8 cellular contexts compared by ENCODE assay signal in the genomic region with DNA sequence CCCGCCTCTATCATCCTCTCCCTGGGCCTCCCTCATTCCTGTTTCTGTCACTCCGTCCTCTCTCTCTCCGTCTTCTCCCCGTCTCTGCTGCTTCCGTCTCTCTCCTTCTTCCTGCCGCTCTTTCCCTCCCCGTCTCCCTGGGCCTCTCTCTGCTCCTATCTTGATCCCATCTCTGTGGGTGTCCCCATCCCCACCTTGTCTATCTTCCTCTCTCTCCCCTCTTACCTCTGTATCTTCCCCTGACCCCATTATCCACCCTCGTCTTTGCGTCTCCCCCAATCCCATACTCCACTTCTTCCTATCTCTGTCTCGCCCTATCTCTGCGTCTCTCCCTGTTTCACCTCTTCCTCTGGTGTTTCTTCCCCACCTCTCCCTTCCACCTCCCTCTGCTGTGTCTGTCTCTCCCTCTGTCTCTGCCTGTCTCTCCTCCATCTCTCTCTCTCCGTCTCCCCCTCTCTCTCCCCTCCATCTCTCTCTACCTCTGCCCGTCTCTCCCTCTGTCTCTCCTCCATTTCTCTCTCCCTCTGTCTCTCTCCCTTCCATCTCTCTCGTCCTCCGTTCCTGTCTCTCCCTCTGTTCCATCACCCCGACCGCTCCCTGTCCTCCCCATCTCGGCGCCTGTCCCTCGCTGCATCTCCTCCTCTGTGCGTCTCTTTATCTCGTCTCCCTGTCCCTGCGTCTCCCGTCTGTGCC. TPM values are rescaled to one million over a fixed set of nuclear protein-coding genes. Genes with fewer than 3 reads are reported as not detected.
A peak's percentile ranks its signal among the peaks of the same experiment; 100 is the strongest.
DNase-seq lines count a peak whose midpoint lies in the region; ATAC-seq and TF ChIP-seq lines count a peak whose summit lies in the region.

No MANE protein-coding gene starts in this region.

- peaks cover 40% of the 10 kb centered on the region for H3K4me1 ChIP-seq in iPS-18a (ENCODE audit: control insufficient read depth, low read depth, low read length)
- H3K4me1 ChIP-seq in thymus (ENCODE audit: control insufficient read depth, insufficient read depth, low read length): peaks cover 6% of the 10 kb centered on the region

- no peak for TF ChIP-seq CTCF in activated CD8-positive, alpha-beta T cell treated with anti-CD3 and anti-CD28 coated beads for 36 hours (IDR thresholded peaks at IDR 0.05)

- intact Hi-C loops in activated CD8-positive, alpha-beta T cell treated with anti-CD3 and anti-CD28 coated beads for 36 hours (cut with micrococcal nuclease): no loop called here

- H3K9ac ChIP-seq in iPS-18a (ENCODE audit: low read length): peak overlapping the region; percentile 42

- POLR2A ChIA-PET in activated CD8-positive, alpha-beta T cell treated with anti-CD3 and anti-CD28 coated beads for 36 hours (lab: Charles Lee): no interaction called here

- H3K27me3 ChIP-seq in iPS-18a (ENCODE audit: control insufficient read depth, insufficient read depth, low read length): peaks cover 55% of the 10 kb centered on the region
- H3K27me3 ChIP-seq in thymus (ENCODE audit: control insufficient read depth, insufficient read depth): peaks cover 64% of the 10 kb centered on the region

- peak; percentile 32 for DNase-seq in activated naive CD4-positive, alpha-beta T cell treated with anti-CD3 and anti-CD28 coated beads, Interleukin-2, amount 10 ng/mL, durations not matched to agents 7 days and 5 days
- no peak for DNase-seq in activated naive CD4-positive, alpha-beta T cell treated with anti-CD3 and anti-CD28 coated beads, Interleukin-2, amount 50 U/mL, for 16 hours
- no peak for DNase-seq in activated CD8-positive, alpha-beta T cell treated with anti-CD3 and anti-CD28 coated beads for 36 hours
- no peak for DNase-seq in erythroblast (lab: John Stamatoyannopoulos, UW)

- peaks cover 3% of the 10 kb centered on the region for H3K9me3 Mint-ChIP-seq in activated naive CD4-positive, alpha-beta T cell treated with anti-CD3 and anti-CD28 coated beads, Interleukin-2, amount 10 ng/mL, durations not matched to agents 7 days and 5 days
- H3K9me3 Mint-ChIP-seq in activated CD8-positive, alpha-beta T cell treated with anti-CD3 and anti-CD28 coated beads for 36 hours: peaks cover 6% of the 10 kb centered on the region

- no peak for TF ChIP-seq POLR2A in erythroblast (IDR thresholded peaks at IDR 0.05; ENCODE audit: low read length)

- H3K27ac ChIP-seq in iPS-18a (ENCODE audit: low read length) (no peak overlapping the region), thymus (ENCODE audit: low read depth) (no peak overlapping the region)

- CTCF ChIA-PET in activated naive CD4-positive, alpha-beta T cell treated with anti-CD3 and anti-CD28 coated beads, Interleukin-2, amount 10 ng/mL, durations not matched to agents 7 days and 5 days (lab: Charles Lee): no interaction called here
- CTCF ChIA-PET in activated CD8-positive, alpha-beta T cell treated with anti-CD3 and anti-CD28 coated beads for 36 hours (lab: Charles Lee): no interaction called here

- 20% methylated on average over 24 of the region's 24 CpGs for WGBS in thymus

- peak overlapping the region; percentile 53 for H3K27ac Mint-ChIP-seq in activated naive CD4-positive, alpha-beta T cell treated with anti-CD3 and anti-CD28 coated beads, Interleukin-2, amount 10 ng/mL, durations not matched to agents 7 days and 5 days
- peak overlapping the region; percentile 81 for H3K27ac Mint-ChIP-seq in activated CD8-positive, alpha-beta T cell treated with anti-CD3 and anti-CD28 coated beads for 36 hours

- H3K36me3 Mint-ChIP-seq in activated naive CD4-positive, alpha-beta T cell treated with anti-CD3 and anti-CD28 coated beads, Interleukin-2, amount 10 ng/mL, durations not matched to agents 7 days and 5 days: peaks cover 6% of the 10 kb centered on the region
- H3K36me3 Mint-ChIP-seq in activated CD8-positive, alpha-beta T cell treated with anti-CD3 and anti-CD28 coated beads for 36 hours (ENCODE audit: low read depth): no peaks in the 10 kb centered on the region

- H3K9me3 ChIP-seq in iPS-18a (ENCODE audit: control insufficient read depth, low read depth, low read length): no peaks in the 10 kb centered on the region
- peaks cover 1% of the 10 kb centered on the region for H3K9me3 ChIP-seq in thymus (ENCODE audit: control insufficient read depth)

- H3K4me1 Mint-ChIP-seq in activated naive CD4-positive, alpha-beta T cell treated with anti-CD3 and anti-CD28 coated beads, Interleukin-2, amount 10 ng/mL, durations not matched to agents 7 days and 5 days: peaks cover 41% of the 10 kb centered on the region
- peaks cover 42% of the 10 kb centered on the region for H3K4me1 Mint-ChIP-seq in activated CD8-positive, alpha-beta T cell treated with anti-CD3 and anti-CD28 coated beads for 36 hours (ENCODE audit: low read depth)

- peak overlapping the region; percentile 84 for H3K4me3 Mint-ChIP-seq in activated naive CD4-positive, alpha-beta T cell treated with anti-CD3 and anti-CD28 coated beads, Interleukin-2, amount 10 ng/mL, durations not matched to agents 7 days and 5 days
- H3K4me3 Mint-ChIP-seq in activated CD8-positive, alpha-beta T cell treated with anti-CD3 and anti-CD28 coated beads for 36 hours: peak overlapping the region; percentile 82

- H3K4me3 ChIP-seq in iPS-18a (ENCODE audit: low read length) (peak overlapping the region; percentile 55), thymus (ENCODE audit: low read length) (peak overlapping the region; percentile 62)

- no peak for ATAC-seq in activated CD8-positive, alpha-beta T cell treated with anti-CD3 and anti-CD28 coated beads for 36 hours
- ATAC-seq in GM21526 (IDR thresholded peaks at IDR 0.05; ENCODE audit: low FRiP score, unreplicated experiment) (no peak), GM21619 (IDR thresholded peaks at IDR 0.05; ENCODE audit: unreplicated experiment) (no peak)

- H3K27me3 Mint-ChIP-seq in activated naive CD4-positive, alpha-beta T cell treated with anti-CD3 and anti-CD28 coated beads, Interleukin-2, amount 10 ng/mL, durations not matched to agents 7 days and 5 days: peaks cover 74% of the 10 kb centered on the region
- peaks cover 40% of the 10 kb centered on the region for H3K27me3 Mint-ChIP-seq in activated CD8-positive, alpha-beta T cell treated with anti-CD3 and anti-CD28 coated beads for 36 hours

- H3K36me3 ChIP-seq in iPS-18a (ENCODE audit: control insufficient read depth, low read depth, low read length): no peaks in the 10 kb centered on the region
- H3K36me3 ChIP-seq in thymus (ENCODE audit: control insufficient read depth, insufficient read depth): no peaks in the 10 kb centered on the region

RNA-seq across cellular contexts. Expression of gene GRIN2D, which starts 4.3 kb away (rescaled TPM):
- under 1 TPM; 0.13 to 0.18 TPM for total RNA-seq in activated CD8-positive, alpha-beta T cell treated with anti-CD3 and anti-CD28 coated beads for 36 hours
- 0.07 TPM for polyA plus RNA-seq in thymus

RNA-seq across cellular contexts. Expression of gene KDELR1, which starts 6.4 kb away (rescaled TPM):
- 10 to 100 TPM; 66.3 to 66.7 TPM for total RNA-seq in activated CD8-positive, alpha-beta T cell treated with anti-CD3 and anti-CD28 coated beads for 36 hours
- polyA plus RNA-seq in thymus: 81.0 TPM

RNA-seq across cellular contexts. Expression of gene SYNGR4, which starts 33.6 kb away (rescaled TPM):
- under 1 TPM in 1 of 2 experiments, not detected in 1; 0.38 TPM for total RNA-seq in activated CD8-positive, alpha-beta T cell treated with anti-CD3 and anti-CD28 coated beads for 36 hours
- 0.11 TPM for polyA plus RNA-seq in thymus

RNA-seq across cellular contexts. Expression of gene TMEM143, which starts 34.0 kb away (rescaled TPM):
- total RNA-seq in activated CD8-positive, alpha-beta T cell treated with anti-CD3 and anti-CD28 coated beads for 36 hours: 10 to 100 TPM; 19.4 to 21.7 TPM
- polyA plus RNA-seq in thymus: 10.3 TPM

RNA-seq across cellular contexts. Expression of gene GRWD1, which starts 48.0 kb away (rescaled TPM):
- total RNA-seq in activated CD8-positive, alpha-beta T cell treated with anti-CD3 and anti-CD28 coated beads for 36 hours: 10 to 100 TPM; 49.4 to 50.1 TPM
- polyA plus RNA-seq in thymus: 8.4 TPM
